Comparison of ENCODE assay signal across 27 cellular contexts in genomic region chr16:65936096-65936495, GRCh38.
"Had no signal": no experiment of that assay in that cellular context is flagged by ENCODE, and none has a peak within 500 bp of the region (broad histone marks: within the 10 kb centered on the region; RNA-seq: fewer than 3 reads in every experiment).

No MANE protein-coding gene starts in this region.

- DNase-seq: activated CD4-positive, alpha-beta memory T cell treated with anti-CD3 and anti-CD28 coated beads, Interleukin-2, amount 10 ng/mL, durations not matched to agents 7 days and 5 days; activated CD4-positive, alpha-beta T cell treated with anti-CD3 and anti-CD28 coated beads, Interleukin-2, amount 10 ng/mL, durations not matched to agents 24 days and 14 days; activated gamma-delta T cell; activated naive CD4-positive, alpha-beta T cell treated with anti-CD3 and anti-CD28 coated beads, Interleukin-2, amount 50 U/mL, for 16 hours; activated naive CD8-positive, alpha-beta T cell treated with anti-CD3 and anti-CD28 coated beads, Interleukin-2, amount 50 U/mL, for 24 hours; anterior cingulate cortex; brain microvascular endothelial cell; colonic mucosa; dorsolateral prefrontal cortex; esophagus squamous epithelium; foreskin fibroblast; left lung; naive thymus-derived CD8-positive, alpha-beta T cell; psoas muscle; right cardiac atrium; stimulated activated CD4-positive, alpha-beta T cell treated with anti-CD3 and anti-CD28 coated beads, Interleukin-1b, Interleukin-23, amount 100 ng/mL, for 48 hours; stimulated activated naive CD8-positive, alpha-beta T cell treated with anti-CD3 and anti-CD28 coated beads, Interleukin-15, amount 100 ng/mL, for 72 hours; SW 1271; T-helper 2 cell had no signal

- H3K4me3 ChIP-seq: colonic mucosa, dorsolateral prefrontal cortex, esophagus squamous epithelium, left lung, lung, neural progenitor cell, psoas muscle, skin epidermis, suprapubic skin, tibial nerve had no signal

- H3K9ac ChIP-seq: neural progenitor cell had no signal

- H3K4me2 ChIP-seq: neural progenitor cell had no signal

- H3K4me1 ChIP-seq: colonic mucosa, esophagus squamous epithelium, left lung, neural progenitor cell, psoas muscle, suprapubic skin, tibial nerve had no signal

- H3K36me3 ChIP-seq: brain microvascular endothelial cell, colonic mucosa, esophagus squamous epithelium, left lung, neural progenitor cell, suprapubic skin, tibial nerve had no signal

- H3K27ac ChIP-seq: brain microvascular endothelial cell, colonic mucosa, dorsolateral prefrontal cortex, esophagus squamous epithelium, left lung, neural progenitor cell, psoas muscle, skin epidermis, suprapubic skin, tibial nerve, VCaP had no signal

- H3K27me3 ChIP-seq: brain microvascular endothelial cell, colonic mucosa, dorsolateral prefrontal cortex, esophagus squamous epithelium, left lung, neural progenitor cell, suprapubic skin, tibial nerve had no signal

- ATAC-seq: activated CD4-positive, CD25-positive, alpha-beta regulatory T cell treated with anti-CD3 and anti-CD28 coated beads, Interleukin-2, amount 50 U/mL, for 24 hours; activated naive CD8-positive, alpha-beta T cell treated with anti-CD3 and anti-CD28 coated beads, Interleukin-2, amount 50 U/mL, for 24 hours; left lung; naive thymus-derived CD8-positive, alpha-beta T cell; psoas muscle; right cardiac atrium; stimulated activated effector memory CD8-positive, alpha-beta T cell treated with anti-CD3 and anti-CD28 coated beads, Interleukin-12 subunit alpha, Interleukin-12 subunit beta, amount 100 ng/mL, for 72 hours; stimulated activated naive CD8-positive, alpha-beta T cell treated with anti-CD3 and anti-CD28 coated beads, Interleukin-15, amount 100 ng/mL, for 72 hours had no signal

- H2AFZ ChIP-seq: neural progenitor cell had no signal

- H3K9me3 ChIP-seq: colonic mucosa, esophagus squamous epithelium, left lung, psoas muscle, suprapubic skin, tibial nerve had no signal
